ENCODE assay signal across 1 cellular context in genomic region chr10:110532628-110533027, GRCh38.
TF ChIP-seq lines count a peak whose summit lies in the region.

No MANE protein-coding gene starts in this region.

TF ChIP-seq in IMR-90, 13 proteins besides CTCF, POLR2A, EP300 and RAD21:
- peak; percentile 77 for TF ChIP-seq CEBPB (IDR thresholded peaks at IDR 0.05; ENCODE audit: low read depth, low read length)
